Comparison of ENCODE assay signal across 8 cellular contexts in genomic region chr9:6413365-6414263, GRCh38. TPM values are rescaled to one million over a fixed set of nuclear protein-coding genes. Genes with fewer than 3 reads are reported as not detected.
A peak's percentile ranks its signal among the peaks of the same experiment; 100 is the strongest.
DNase-seq lines count a peak whose midpoint lies in the region; ATAC-seq and TF ChIP-seq lines count a peak whose summit lies in the region.

No MANE protein-coding gene starts in this region.

- peaks cover 31% of the 10 kb centered on the region for H3K36me3 Mint-ChIP-seq in activated naive CD8-positive, alpha-beta T cell treated with anti-CD3 and anti-CD28 coated beads for 36 hours

- H3K27me3 ChIP-seq in A673 (replicated peaks; ENCODE audit: insufficient read depth, low read depth, low read length, poor library complexity) (peaks cover 23% of the 10 kb centered on the region), right atrium auricular region (no peaks in the 10 kb centered on the region), rectal smooth muscle tissue (ENCODE audit: control insufficient read depth, insufficient read depth, low read length) (no peaks in the 10 kb centered on the region)

- ATAC-seq in GM18870 (IDR thresholded peaks at IDR 0.05; ENCODE audit: unreplicated experiment) (peak; percentile 0), HG03097 (IDR thresholded peaks at IDR 0.05; ENCODE audit: low FRiP score, unreplicated experiment) (peak; percentile 16)

- peak overlapping the region; percentile 79 for H3K27ac Mint-ChIP-seq in activated naive CD8-positive, alpha-beta T cell treated with anti-CD3 and anti-CD28 coated beads for 36 hours

- H3K9ac ChIP-seq in rectal smooth muscle tissue (ENCODE audit: low read length) = peak overlapping the region; percentile 76

- CTCF ChIA-PET in A673 (lab: Charles Lee) = interaction anchor here (0.6 kb wide), 1 partner anchor 581 kb away, joined by 20 read pairs; the partner anchor contains the start of gene ERMP1

- peaks cover 6% of the 10 kb centered on the region for H3K27me3 Mint-ChIP-seq in activated naive CD8-positive, alpha-beta T cell treated with anti-CD3 and anti-CD28 coated beads for 36 hours

- no peaks in the 10 kb centered on the region for H3K9me3 ChIP-seq in A673 (ENCODE audit: low read depth, low read length, poor library complexity, severe bottlenecking)
- no peaks in the 10 kb centered on the region for H3K9me3 ChIP-seq in right atrium auricular region

- intact Hi-C loops in A673 (cut with micrococcal nuclease; ENCODE audit: unreplicated experiment) = loop anchor here (5.0 kb wide), 1 partner anchor 269 kb away; no protein-coding TSS in a partner anchor

- peak overlapping the region; percentile 97 for H3K4me3 ChIP-seq in A673 (ENCODE audit: low read depth, low read length, poor library complexity, severe bottlenecking)
- H3K4me3 ChIP-seq in right atrium auricular region = peak overlapping the region; percentile 78 to 97
- peak overlapping the region; percentile 78 for H3K4me3 ChIP-seq in rectal smooth muscle tissue (ENCODE audit: low read length)

- peak; percentile 30 for DNase-seq in A673 (ENCODE audit: low spot score)
- peak; percentile 56 for DNase-seq in RPMI8226
- DNase-seq in activated naive CD8-positive, alpha-beta T cell treated with anti-CD3 and anti-CD28 coated beads for 36 hours = peak; percentile 47
- DNase-seq in right atrium auricular region (ENCODE audit: low spot score) = no peak
- DNase-seq in GM19238 (ENCODE audit: insufficient read length, low spot score) = no peak

- H3K4me3 Mint-ChIP-seq in activated naive CD8-positive, alpha-beta T cell treated with anti-CD3 and anti-CD28 coated beads for 36 hours = peak overlapping the region; percentile 90

- POLR2A ChIA-PET in A673 (lab: Charles Lee; ENCODE audit: low non-redundant PET) = interaction anchor here (0.5 to 0.7 kb wide), 4 partner anchors 28 to 523 kb away, joined by 3 to 12 read pairs (median 3); no protein-coding TSS in a partner anchor

- H3K4me1 ChIP-seq in A673 (ENCODE audit: insufficient read depth, low read length, poor library complexity, severe bottlenecking) (peaks cover 5% of the 10 kb centered on the region), right atrium auricular region (peaks cover 0 to 33% of the 10 kb centered on the region in 2 donors), rectal smooth muscle tissue (ENCODE audit: control insufficient read depth, insufficient read depth, low read length) (peaks cover 4% of the 10 kb centered on the region)

- H3K4me1 Mint-ChIP-seq in activated naive CD8-positive, alpha-beta T cell treated with anti-CD3 and anti-CD28 coated beads for 36 hours = peaks cover 36% of the 10 kb centered on the region

- H3K9me3 Mint-ChIP-seq in activated naive CD8-positive, alpha-beta T cell treated with anti-CD3 and anti-CD28 coated beads for 36 hours = peaks cover 2% of the 10 kb centered on the region

- H3K27ac ChIP-seq in A673 (ENCODE audit: low read depth, low read length, poor library complexity, severe bottlenecking) (peak overlapping the region; percentile 92), right atrium auricular region (peak overlapping the region; percentile 87 to 89), rectal smooth muscle tissue (ENCODE audit: low read depth, low read length) (peak overlapping the region; percentile 91)

- H3K36me3 ChIP-seq in A673 (ENCODE audit: insufficient read depth, low read length, poor library complexity, severe bottlenecking) (no peaks in the 10 kb centered on the region), right atrium auricular region (no peaks in the 10 kb centered on the region), rectal smooth muscle tissue (ENCODE audit: control insufficient read depth, insufficient read depth, low read length) (no peaks in the 10 kb centered on the region)

- BruUV-seq in A673 (replicated peaks; lab: Mats Ljungman, UMichigan) = no TSS peak

- TF ChIP-seq CTCF in A673 (conservative IDR thresholded peaks at IDR 0.05; ENCODE audit: low read depth, low read length) (no peak), right atrium auricular region (IDR thresholded peaks at IDR 0.05) (no peak)

RNA-seq across cellular contexts. Expression of gene UHRF2, which starts 0.6 kb away (rescaled TPM):
- total RNA-seq in A673 (2021) = 52.7 and 53.0 TPM in 2 replicates
- total RNA-seq in activated naive CD8-positive, alpha-beta T cell treated with anti-CD3 and anti-CD28 coated beads for 36 hours = 10 to 100 TPM; 42.3 to 44.3 TPM
- total RNA-seq in right atrium auricular region = 10 to 100 TPM; 15.2 TPM

Comparison
In these comparisons a context has a peak if more than half of its experiments do, and no peak if none do; other contexts are left out.
1. DNase-seq: peak in A673 (single experiment), RPMI8226 (single experiment) and activated naive CD8-positive, alpha-beta T cell treated with anti-CD3 and anti-CD28 coated beads for 36 hours (single experiment); none in right atrium auricular region (single experiment) and GM19238 (single experiment).
2. Peak in every context shown above with its lines, with median percentiles within 50 percentile points of each other: H3K27ac ChIP-seq and H3K4me3 ChIP-seq.